Comparison of ENCODE assay signal across 12 cellular contexts in genomic region chr11:69155302-69156198, GRCh38. TPM values are rescaled to one million over a fixed set of nuclear protein-coding genes. Genes with fewer than 3 reads are reported as not detected.
DNase-seq lines count a peak whose midpoint lies in the region; ATAC-seq and TF ChIP-seq lines count a peak whose summit lies in the region.
"Had no signal": no experiment of that assay in that cellular context is flagged by ENCODE, and none has a peak within 500 bp of the region (broad histone marks: within the 10 kb centered on the region; RNA-seq: fewer than 3 reads in every experiment).

SMIM38 (plus strand) TSS chr11:69155935; CDS start chr11:69157847, 1,912 bp downstream.

- H3K4me3 ChIP-seq in stomach smooth muscle (ENCODE audit: low read length in 2 of 2) (peak within 1 kb of the TSS in 1 of 2 donors; percentile 40), thyroid gland (replicated peaks in 1 of 3) (no peak within 1 kb of the TSS)

- TF ChIP-seq CTCF in RWPE1 (conservative IDR thresholded peaks at IDR 0.05; ENCODE audit: low read depth), result no peak
- no peak for TF ChIP-seq CTCF in thyroid gland (IDR thresholded peaks at IDR 0.05)

- no peaks in the 10 kb centered on the region for H3K9me3 Mint-ChIP-seq in activated CD4-positive, alpha-beta memory T cell treated with anti-CD3 and anti-CD28 coated beads for 36 hours
- H3K9me3 Mint-ChIP-seq in activated CD4-positive, alpha-beta memory T cell treated with anti-CD3 and anti-CD28 coated beads, Interleukin-2, amount 10 ng/mL, durations not matched to agents 7 days and 5 days, result no peaks in the 10 kb centered on the region

- intact Hi-C loops in activated CD4-positive, alpha-beta memory T cell treated with anti-CD3 and anti-CD28 coated beads for 36 hours (cut with micrococcal nuclease), result loop anchor here (5.0 kb wide), 1 partner anchor 82 kb away; no protein-coding TSS in a partner anchor
- intact Hi-C loops in thyroid gland (cut with DNase I), result no loop called here

- WGBS in thyroid gland, 2 donors, result 69 to 81% methylated on average over 19 to 20 of the region's 32 CpGs

- no peak for TF ChIP-seq POLR2A in thyroid gland (IDR thresholded peaks at IDR 0.05)

- H3K36me3 ChIP-seq in stomach smooth muscle (ENCODE audit: control insufficient read depth in 2 of 2, insufficient read depth in 2 of 2, low read length in 2 of 2) (no peaks in the 10 kb centered on the region), thyroid gland (no peaks in the 10 kb centered on the region)

- POLR2A ChIA-PET in activated CD4-positive, alpha-beta memory T cell treated with anti-CD3 and anti-CD28 coated beads for 36 hours (lab: Charles Lee), result no interaction called here
- POLR2A ChIA-PET in activated CD4-positive, alpha-beta memory T cell treated with anti-CD3 and anti-CD28 coated beads, Interleukin-2, amount 10 ng/mL, durations not matched to agents 7 days and 5 days (lab: Charles Lee), result no interaction called here
- POLR2A ChIA-PET in RWPE1 (lab: Yijun Ruan, JAX; ENCODE audit: low non-redundant PET), result no interaction called here

- H3K27ac Mint-ChIP-seq in activated CD4-positive, alpha-beta memory T cell treated with anti-CD3 and anti-CD28 coated beads for 36 hours, result peak within 1 kb of the TSS; percentile 56
- no peak within 1 kb of the TSS for H3K27ac Mint-ChIP-seq in activated CD4-positive, alpha-beta memory T cell treated with anti-CD3 and anti-CD28 coated beads, Interleukin-2, amount 10 ng/mL, durations not matched to agents 7 days and 5 days
- H3K27ac Mint-ChIP-seq: progenitor cell of endocrine pancreas had no signal

- ATAC-seq in GM19023 (IDR thresholded peaks at IDR 0.05; ENCODE audit: unreplicated experiment), result no peak

- H3K9ac ChIP-seq in stomach smooth muscle (ENCODE audit: low read length in 2 of 2), result peak within 1 kb of the TSS in 1 of 2 donors; percentile 34

- H3K4me3 Mint-ChIP-seq in activated CD4-positive, alpha-beta memory T cell treated with anti-CD3 and anti-CD28 coated beads for 36 hours, result peak within 1 kb of the TSS; percentile 5
- no peak within 1 kb of the TSS for H3K4me3 Mint-ChIP-seq in activated CD4-positive, alpha-beta memory T cell treated with anti-CD3 and anti-CD28 coated beads, Interleukin-2, amount 10 ng/mL, durations not matched to agents 7 days and 5 days

- peaks cover 9% of the 10 kb centered on the region for H3K4me1 Mint-ChIP-seq in activated CD4-positive, alpha-beta memory T cell treated with anti-CD3 and anti-CD28 coated beads for 36 hours (ENCODE audit: low read depth)
- H3K4me1 Mint-ChIP-seq in activated CD4-positive, alpha-beta memory T cell treated with anti-CD3 and anti-CD28 coated beads, Interleukin-2, amount 10 ng/mL, durations not matched to agents 7 days and 5 days, result no peaks in the 10 kb centered on the region

- H3K27me3 ChIP-seq in layer of hippocampus (ENCODE audit: control insufficient read depth, insufficient read depth, low read length) (no peaks in the 10 kb centered on the region), stomach smooth muscle (ENCODE audit: control insufficient read depth in 1 of 2, insufficient read depth in 2 of 2, low read length in 2 of 2) (no peaks in the 10 kb centered on the region), thyroid gland (peaks cover 5% of the 10 kb centered on the region)

- no peaks in the 10 kb centered on the region for H3K36me3 Mint-ChIP-seq in activated CD4-positive, alpha-beta memory T cell treated with anti-CD3 and anti-CD28 coated beads for 36 hours
- H3K36me3 Mint-ChIP-seq in activated CD4-positive, alpha-beta memory T cell treated with anti-CD3 and anti-CD28 coated beads, Interleukin-2, amount 10 ng/mL, durations not matched to agents 7 days and 5 days (ENCODE audit: low read depth), result no peaks in the 10 kb centered on the region

- H3K9me3 ChIP-seq in stomach smooth muscle (ENCODE audit: control insufficient read depth in 2 of 2, low read length in 2 of 2) (no peaks in the 10 kb centered on the region), thyroid gland (no peaks in the 10 kb centered on the region)

- CTCF ChIA-PET in activated CD4-positive, alpha-beta memory T cell treated with anti-CD3 and anti-CD28 coated beads for 36 hours (lab: Charles Lee), result interaction anchor here (1.4 kb wide), 1 partner anchor 11 kb away, joined by 3 read pairs; no protein-coding TSS in a partner anchor
- CTCF ChIA-PET in activated CD4-positive, alpha-beta memory T cell treated with anti-CD3 and anti-CD28 coated beads, Interleukin-2, amount 10 ng/mL, durations not matched to agents 7 days and 5 days (lab: Charles Lee), result no interaction called here
- CTCF ChIA-PET in RWPE1 (lab: Yijun Ruan, JAX), result interaction anchor here (0.7 kb wide), 1 partner anchor 50 kb away, joined by 5 read pairs; no protein-coding TSS in a partner anchor

- peaks cover 11% of the 10 kb centered on the region for H3K27me3 Mint-ChIP-seq in activated CD4-positive, alpha-beta memory T cell treated with anti-CD3 and anti-CD28 coated beads for 36 hours
- H3K27me3 Mint-ChIP-seq in activated CD4-positive, alpha-beta memory T cell treated with anti-CD3 and anti-CD28 coated beads, Interleukin-2, amount 10 ng/mL, durations not matched to agents 7 days and 5 days, result no peaks in the 10 kb centered on the region

- DNase-seq in activated CD4-positive, alpha-beta memory T cell treated with anti-CD3 and anti-CD28 coated beads for 36 hours, result peak; percentile 60
- DNase-seq in activated CD4-positive, alpha-beta memory T cell treated with anti-CD3 and anti-CD28 coated beads, Interleukin-2, amount 10 ng/mL, durations not matched to agents 7 days and 5 days, result no peak
- DNase-seq in RWPE1 (ENCODE audit: low spot score) (no peak), thyroid gland (no peak), GOT3 (lab: John Stamatoyannopoulos, UW) (no peak)
- DNase-seq: ACHN, MM.1S, T1000 had no signal

- H3K4me1 ChIP-seq in stomach smooth muscle (ENCODE audit: control insufficient read depth, insufficient read depth, low read length) (peaks cover 14% of the 10 kb centered on the region), thyroid gland (peaks cover 0 to 8% of the 10 kb centered on the region in 2 donors)

- H3K27ac ChIP-seq in RWPE1, result peak within 1 kb of the TSS; percentile 66
- peak within 1 kb of the TSS; percentile 89 for H3K27ac ChIP-seq in layer of hippocampus (ENCODE audit: low read depth, low read length)
- peak within 1 kb of the TSS; percentile 46 for H3K27ac ChIP-seq in stomach smooth muscle (ENCODE audit: low read length)
- H3K27ac ChIP-seq in thyroid gland, result no peak within 1 kb of the TSS

RNA-seq across cellular contexts. Expression of gene SMIM38, which starts in this region (rescaled TPM):
- total RNA-seq in activated CD4-positive, alpha-beta memory T cell treated with anti-CD3 and anti-CD28 coated beads for 36 hours, result 1 to 10 TPM; 1.5 to 1.8 TPM
- under 1 TPM; 0.13 to 0.18 TPM for total RNA-seq in activated CD4-positive, alpha-beta memory T cell treated with anti-CD3 and anti-CD28 coated beads, Interleukin-2, amount 10 ng/mL, durations not matched to agents 7 days and 5 days
- 1 to 10 TPM in 2 of 4 donors, under 1 TPM in 1, not detected in 1; 0.45 to 2.3 (median 2.0) TPM for total RNA-seq in thyroid gland

Comparison
In these comparisons a context has a peak if more than half of its experiments do, and no peak if none do; other contexts are left out.
1. H3K27ac ChIP-seq: peak in RWPE1 (single experiment), layer of hippocampus (single experiment) and stomach smooth muscle (single experiment); none in thyroid gland (0 of 3).